13 cellular contexts compared by ENCODE assay signal in the genomic region with DNA sequence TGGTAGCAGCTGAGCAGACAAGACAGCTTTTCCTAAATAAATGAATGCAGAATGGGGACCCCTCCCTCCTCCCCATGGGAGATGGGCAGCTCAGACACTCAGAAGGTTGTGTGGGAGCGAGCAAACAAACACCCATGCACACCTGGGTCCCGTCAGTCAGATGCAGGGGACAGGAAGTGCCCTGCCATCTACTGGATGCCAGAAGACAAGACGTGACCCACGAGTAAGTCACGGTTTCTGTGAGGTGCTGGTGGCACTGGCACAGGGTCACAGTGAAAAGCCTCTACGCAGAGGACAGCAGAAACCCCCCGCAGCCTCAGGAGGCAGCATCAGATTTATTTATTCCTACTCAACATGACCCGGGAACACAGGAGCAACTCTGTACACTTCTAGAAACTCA. TPM values are rescaled to one million over a fixed set of nuclear protein-coding genes. Genes with fewer than 3 reads are reported as not detected.
DNase-seq lines count a peak whose midpoint lies in the region; ATAC-seq, FAIRE-seq and TF ChIP-seq lines count a peak whose summit lies in the region.
"Had no signal": no experiment of that assay in that cellular context is flagged by ENCODE, and none has a peak within 500 bp of the region (broad histone marks: within the 10 kb centered on the region; RNA-seq: fewer than 3 reads in every experiment).

No MANE protein-coding gene starts in this region.

- no peak overlapping the region for H3K4me3 Mint-ChIP-seq in activated naive CD4-positive, alpha-beta T cell treated with anti-CD3 and anti-CD28 coated beads, Interleukin-2, amount 10 ng/mL, durations not matched to agents 7 days and 5 days
- H3K4me3 Mint-ChIP-seq in stimulated activated naive B cell treated with anti-CD40 and anti-IgM and Interleukin-4, amounts not matched to agents 10 μg/mL and 1 μg/mL and 100 μg/mL, for 72 hours, result no peak overlapping the region
- H3K4me3 Mint-ChIP-seq: brain; CD8-positive, alpha-beta memory T cell; mesothelial cell of epicardium had no signal

- H3K27me3 ChIP-seq in OCI-LY1 (ENCODE audit: insufficient read depth, low read length), result no peaks in the 10 kb centered on the region
- no peaks in the 10 kb centered on the region for H3K27me3 ChIP-seq in bronchial epithelial cell (ENCODE audit: control insufficient read depth, insufficient read depth, low read length)
- no peaks in the 10 kb centered on the region for H3K27me3 ChIP-seq in right atrium auricular region

- no peak for FAIRE-seq in bronchial epithelial cell (lab: Jason Lieb, UNC)
- FAIRE-seq: TTC549 had no signal

- H3K4me1 ChIP-seq in OCI-LY1 (ENCODE audit: insufficient read depth, low read length, severe bottlenecking), result no peaks in the 10 kb centered on the region
- no peaks in the 10 kb centered on the region for H3K4me1 ChIP-seq in right atrium auricular region

- H3K9me3 Mint-ChIP-seq in activated naive CD4-positive, alpha-beta T cell treated with anti-CD3 and anti-CD28 coated beads, Interleukin-2, amount 10 ng/mL, durations not matched to agents 7 days and 5 days, result no peaks in the 10 kb centered on the region
- H3K9me3 Mint-ChIP-seq in stimulated activated naive B cell treated with anti-CD40 and anti-IgM and Interleukin-4, amounts not matched to agents 10 μg/mL and 1 μg/mL and 100 μg/mL, for 72 hours, result no peaks in the 10 kb centered on the region
- H3K9me3 Mint-ChIP-seq: CD8-positive, alpha-beta memory T cell; mesothelial cell of epicardium had no signal

- no peaks in the 10 kb centered on the region for H3K9me2 ChIP-seq in OCI-LY1 (ENCODE audit: low read depth, low read length)

- peak; percentile 55 for DNase-seq in activated naive CD4-positive, alpha-beta T cell treated with anti-CD3 and anti-CD28 coated beads, Interleukin-2, amount 10 ng/mL, durations not matched to agents 7 days and 5 days
- DNase-seq in activated naive CD4-positive, alpha-beta T cell treated with anti-CD3 and anti-CD28 coated beads, Interleukin-2, amount 50 U/mL, for 16 hours, result no peak
- DNase-seq in bronchial epithelial cell (ENCODE audit: low read depth) (no peak), amygdala (lab: John Stamatoyannopoulos, UW) (no peak), right atrium auricular region (ENCODE audit: low spot score) (no peak)
- no peak for DNase-seq in stimulated activated naive B cell treated with anti-CD40 and anti-IgM and Interleukin-4, amounts not matched to agents 10 μg/mL and 1 μg/mL and 100 μg/mL, for 72 hours
- DNase-seq: substantia nigra had no signal

- H3K79me2 ChIP-seq in OCI-LY1 (ENCODE audit: insufficient read depth, low read length), result no peaks in the 10 kb centered on the region

- no peak overlapping the region for H3K9ac ChIP-seq in OCI-LY1 (ENCODE audit: low read length)

- H4K20me1 ChIP-seq in OCI-LY1 (ENCODE audit: insufficient read depth, low read length), result no peaks in the 10 kb centered on the region

- no peaks in the 10 kb centered on the region for H3K27me3 Mint-ChIP-seq in activated naive CD4-positive, alpha-beta T cell treated with anti-CD3 and anti-CD28 coated beads, Interleukin-2, amount 10 ng/mL, durations not matched to agents 7 days and 5 days
- H3K27me3 Mint-ChIP-seq in stimulated activated naive B cell treated with anti-CD40 and anti-IgM and Interleukin-4, amounts not matched to agents 10 μg/mL and 1 μg/mL and 100 μg/mL, for 72 hours, result no peaks in the 10 kb centered on the region
- H3K27me3 Mint-ChIP-seq: brain; CD8-positive, alpha-beta memory T cell had no signal

- H2AFZ ChIP-seq in OCI-LY1 (ENCODE audit: low read length), result no peak overlapping the region

- peak; percentile 57; the same call in 1 of the 2 replicates for TF ChIP-seq CTCF in OCI-LY1 (IDR thresholded peaks at IDR 0.05; ENCODE audit: low read length)
- peak; percentile 12 for TF ChIP-seq CTCF in bronchial epithelial cell (IDR thresholded peaks at IDR 0.05; ENCODE audit: insufficient read depth, low read length, severe bottlenecking)
- TF ChIP-seq CTCF in right atrium auricular region (IDR thresholded peaks at IDR 0.05), result no peak

- peaks cover 42% of the 10 kb centered on the region for H3K36me3 Mint-ChIP-seq in activated naive CD4-positive, alpha-beta T cell treated with anti-CD3 and anti-CD28 coated beads, Interleukin-2, amount 10 ng/mL, durations not matched to agents 7 days and 5 days
- peaks cover 43 to 57% of the 10 kb centered on the region in 2 donors for H3K36me3 Mint-ChIP-seq in stimulated activated naive B cell treated with anti-CD40 and anti-IgM and Interleukin-4, amounts not matched to agents 10 μg/mL and 1 μg/mL and 100 μg/mL, for 72 hours

- H3K36me3 ChIP-seq in OCI-LY1 (ENCODE audit: insufficient read depth, low read length) (peaks cover 73% of the 10 kb centered on the region), bronchial epithelial cell (ENCODE audit: control insufficient read depth, insufficient read depth, low read length) (peaks cover 29% of the 10 kb centered on the region), right atrium auricular region (peaks cover 65% of the 10 kb centered on the region)

- CTCF ChIA-PET in activated naive CD4-positive, alpha-beta T cell treated with anti-CD3 and anti-CD28 coated beads, Interleukin-2, amount 10 ng/mL, durations not matched to agents 7 days and 5 days (lab: Charles Lee), result interaction anchor here (0.9 to 1.8 kb wide), 5 partner anchors 9 to 173 kb away, joined by 3 read pairs; no protein-coding TSS in a partner anchor

- no peak overlapping the region for H3K27ac ChIP-seq in OCI-LY1 (ENCODE audit: low read depth, low read length, poor library complexity, severe bottlenecking)
- no peak overlapping the region for H3K27ac ChIP-seq in right atrium auricular region

- H3K4me3 ChIP-seq in OCI-LY1 (ENCODE audit: low read depth, low read length, poor library complexity, severe bottlenecking) (no peak overlapping the region), bronchial epithelial cell (ENCODE audit: low read depth, low read length) (no peak overlapping the region), right atrium auricular region (no peak overlapping the region)

- ATAC-seq in stimulated activated naive B cell treated with anti-CD40 and anti-IgM and Interleukin-4, amounts not matched to agents 10 μg/mL and 1 μg/mL and 100 μg/mL, for 72 hours (replicated peaks), result peak; percentile 62 to 78
- ATAC-seq in GM21737 (IDR thresholded peaks at IDR 0.05; ENCODE audit: unreplicated experiment), result no peak

- no peaks in the 10 kb centered on the region for H3F3A ChIP-seq in OCI-LY1 (ENCODE audit: insufficient read depth, low read length)

- H3K27ac Mint-ChIP-seq in activated naive CD4-positive, alpha-beta T cell treated with anti-CD3 and anti-CD28 coated beads, Interleukin-2, amount 10 ng/mL, durations not matched to agents 7 days and 5 days, result peak overlapping the region; percentile 45
- H3K27ac Mint-ChIP-seq in stimulated activated naive B cell treated with anti-CD40 and anti-IgM and Interleukin-4, amounts not matched to agents 10 μg/mL and 1 μg/mL and 100 μg/mL, for 72 hours, result peak overlapping the region; percentile 37
- H3K27ac Mint-ChIP-seq: brain, mesothelial cell of epicardium had no signal

- peaks cover 11% of the 10 kb centered on the region for H3K4me1 Mint-ChIP-seq in activated naive CD4-positive, alpha-beta T cell treated with anti-CD3 and anti-CD28 coated beads, Interleukin-2, amount 10 ng/mL, durations not matched to agents 7 days and 5 days
- peaks cover 0 to 3% of the 10 kb centered on the region in 2 donors for H3K4me1 Mint-ChIP-seq in stimulated activated naive B cell treated with anti-CD40 and anti-IgM and Interleukin-4, amounts not matched to agents 10 μg/mL and 1 μg/mL and 100 μg/mL, for 72 hours
- H3K4me1 Mint-ChIP-seq: brain, mesothelial cell of epicardium had no signal

- H3K9me3 ChIP-seq in OCI-LY1 (ENCODE audit: low read length), result no peaks in the 10 kb centered on the region
- no peaks in the 10 kb centered on the region for H3K9me3 ChIP-seq in right atrium auricular region

- no peak overlapping the region for H3K4me2 ChIP-seq in OCI-LY1 (ENCODE audit: low read length)

RNA-seq across cellular contexts. Expression of gene HBQ1, which starts 8.4 kb away (rescaled TPM):
- total RNA-seq in bronchial epithelial cell (not detected in 2 replicates), right atrium auricular region (1 to 10 TPM; 2.1 to 2.8 TPM)
- total RNA-seq: CD8-positive, alpha-beta memory T cell had no signal

RNA-seq across cellular contexts. Expression of gene HBA1, which starts 12.2 kb away (rescaled TPM):
- not detected in 2 replicates for total RNA-seq in bronchial epithelial cell
- total RNA-seq in right atrium auricular region, result 1,000 to 10,000 TPM; 1,094 to 1,137 TPM
- total RNA-seq: CD8-positive, alpha-beta memory T cell; mesothelial cell of epicardium had no signal

RNA-seq across cellular contexts. Expression of gene HBA2, which starts 16.0 kb away (rescaled TPM):
- total RNA-seq in bronchial epithelial cell (not detected in 2 replicates), right atrium auricular region (1,000 to 10,000 TPM; 2,977 to 3,226 TPM)
- total RNA-seq: CD8-positive, alpha-beta memory T cell; mesothelial cell of epicardium had no signal

RNA-seq across cellular contexts. Expression of gene HBM, which starts 22.9 kb away (rescaled TPM):
- total RNA-seq in bronchial epithelial cell, result not detected in 2 replicates
- 1 to 10 TPM in 1 of 2 donors, not detected in 1; 1.2 TPM for total RNA-seq in right atrium auricular region
- total RNA-seq: CD8-positive, alpha-beta memory T cell; mesothelial cell of epicardium had no signal

RNA-seq across cellular contexts. Expression of gene HBZ, which starts 36.2 kb away (rescaled TPM):
- not detected in 2 replicates for total RNA-seq in bronchial epithelial cell
- not detected for total RNA-seq in right atrium auricular region
- total RNA-seq: CD8-positive, alpha-beta memory T cell; mesothelial cell of epicardium had no signal

Comparison
In these comparisons a context has a peak if more than half of its experiments do, and no peak if none do; other contexts are left out.
1. CTCF ChIP-seq: peak in OCI-LY1 (single experiment) and bronchial epithelial cell (single experiment); none in right atrium auricular region (0 of 2).